17 cellular contexts compared by ENCODE assay signal in the genomic region with DNA sequence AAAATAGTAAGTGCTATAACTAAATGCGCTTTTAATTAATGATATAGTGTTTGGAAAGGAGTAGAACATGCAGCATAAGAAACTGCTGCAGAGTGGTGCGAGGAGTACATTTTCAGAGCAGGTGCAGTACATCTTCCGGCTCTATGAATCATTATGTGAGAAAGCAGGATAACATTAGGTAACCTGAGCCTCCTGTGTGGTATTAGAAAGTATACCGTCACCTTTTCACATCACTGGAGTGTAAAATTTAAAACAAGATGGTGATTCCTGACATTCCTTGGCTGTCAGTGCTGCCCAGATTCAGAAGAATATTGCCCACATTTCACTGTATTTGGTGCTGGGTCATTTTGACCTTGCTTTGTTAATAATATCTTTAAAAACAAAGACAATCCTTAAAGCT. TPM values are rescaled to one million over a fixed set of nuclear protein-coding genes. Genes with fewer than 3 reads are reported as not detected.
A peak's percentile ranks its signal among the peaks of the same experiment; 100 is the strongest.
DNase-seq lines count a peak whose midpoint lies in the region; ATAC-seq and TF ChIP-seq lines count a peak whose summit lies in the region.
"Had no signal": no experiment of that assay in that cellular context is flagged by ENCODE, and none has a peak within 500 bp of the region (broad histone marks: within the 10 kb centered on the region; RNA-seq: fewer than 3 reads in every experiment).

No MANE protein-coding gene starts in this region.

- H2AFZ ChIP-seq in PC-3 (ENCODE audit: low read length), result no peak overlapping the region

- peak; percentile 0 for DNase-seq in NCI-H1105 treated with DMSO at 0.1 percent for 48 hours (lab: John Stamatoyannopoulos, UW)
- DNase-seq in NCI-H1105 (lab: John Stamatoyannopoulos, UW), result no peak
- peak; percentile 77 for DNase-seq in PC-3
- DNase-seq in kidney glomerular epithelial cell (lab: John Stamatoyannopoulos, UW), result peak; percentile 89
- no peak for DNase-seq in NCI-H187 treated with DMSO at 0.1 percent for 48 hours (lab: John Stamatoyannopoulos, UW)
- no peak for DNase-seq in stimulated activated CD4-positive, alpha-beta T cell treated with anti-CD3 and anti-CD28 coated beads, Interleukin-4, amount 100 ng/mL, for 4 hours
- DNase-seq: 8988T; activated B cell treated with CpG ODN at 0.5 μM for 24 hours; activated CD8-positive, alpha-beta T cell treated with anti-CD3 and anti-CD28 coated beads, Interleukin-2, amount 10 ng/mL, durations not matched to agents 7 days and 5 days; H7; Kasumi-1; NCI-H446 treated with DMSO at 0.1 percent for 48 hours; nucleus accumbens; RPMI8226; spleen had no signal

- no peaks in the 10 kb centered on the region for H3K9me2 ChIP-seq in PC-3 (replicated peaks; ENCODE audit: low read length)

- peaks cover 27% of the 10 kb centered on the region for H3K4me1 ChIP-seq in PC-3 (ENCODE audit: insufficient read depth, low read length)
- H3K4me1 ChIP-seq: spleen had no signal

- H3K4me3 ChIP-seq in PC-3 (ENCODE audit: low read length), result no peak overlapping the region
- H3K4me3 ChIP-seq: spleen had no signal

- intact Hi-C loops in PC-3 (cut with micrococcal nuclease), result no loop called here

- H3K9ac ChIP-seq in PC-3 (ENCODE audit: low read length), result no peak overlapping the region

- POLR2A ChIA-PET in PC-3 (lab: Charles Lee; ENCODE audit: unreplicated experiment), result no interaction called here

- H3K4me2 ChIP-seq in PC-3 (ENCODE audit: low read length), result peak overlapping the region; percentile 35

- no peaks in the 10 kb centered on the region for H3K36me3 ChIP-seq in PC-3 (ENCODE audit: low read depth, low read length)

- H3K79me2 ChIP-seq in PC-3 (ENCODE audit: low read length), result no peaks in the 10 kb centered on the region

- no peaks in the 10 kb centered on the region for H3F3A ChIP-seq in PC-3 (ENCODE audit: low read length, unreplicated experiment)

- TSS peak; percentile 26 for BruUV-seq in PC-3 (replicated peaks; lab: Mats Ljungman, UMichigan)

- no peaks in the 10 kb centered on the region for H4K20me1 ChIP-seq in PC-3 (ENCODE audit: low read length)

- peak; percentile 50; the same call in 1 of the 2 replicates for TF ChIP-seq EP300 in Ishikawa (IDR thresholded peaks at IDR 0.05; ENCODE audit: borderline replicate concordance)

- no peak for TF ChIP-seq CTCF in PC-3 (conservative IDR thresholded peaks at IDR 0.05; ENCODE audit: low read depth, low read length)

- H3K9me3 ChIP-seq in PC-3 (ENCODE audit: low read length), result no peaks in the 10 kb centered on the region
- H3K9me3 ChIP-seq: spleen had no signal

- H3K27me3 ChIP-seq in PC-3 (ENCODE audit: low read length), result no peaks in the 10 kb centered on the region

- peak; percentile 97 for ATAC-seq in PC-3
- ATAC-seq in GM21576 (IDR thresholded peaks at IDR 0.05; ENCODE audit: unreplicated experiment), result no peak
- ATAC-seq: activated CD8-positive, alpha-beta T cell treated with anti-CD3 and anti-CD28 coated beads, Interleukin-2, amount 10 ng/mL, durations not matched to agents 7 days and 5 days had no signal

- H3K27ac ChIP-seq in PC-3 (ENCODE audit: low read length), result peak overlapping the region; percentile 33
- H3K27ac ChIP-seq: spleen had no signal

- CTCF ChIA-PET in PC-3 (lab: Charles Lee), result no interaction called here

- no peak for TF ChIP-seq RAD21 in Ishikawa (IDR thresholded peaks at IDR 0.05; ENCODE audit: low read depth)

TF ChIP-seq in Ishikawa, 13 proteins besides CTCF, POLR2A, EP300 and RAD21:
- TF ChIP-seq, protein P1, sequence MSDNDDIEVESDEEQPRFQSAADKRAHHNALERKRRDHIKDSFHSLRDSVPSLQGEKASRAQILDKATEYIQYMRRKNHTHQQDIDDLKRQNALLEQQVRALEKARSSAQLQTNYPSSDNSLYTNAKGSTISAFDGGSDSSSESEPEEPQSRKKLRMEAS (IDR thresholded peaks at IDR 0.05), result 0 out of 2 replicates have a peak, but pooled peaks have one; percentile 14
- TF ChIP-seq CREB1 (IDR thresholded peaks at IDR 0.05; ENCODE audit: low read depth) (no peak), EGR1 (IDR thresholded peaks at IDR 0.05) (no peak), ZBTB7A (IDR thresholded peaks at IDR 0.05; ENCODE audit: low read depth) (no peak), FOXM1 (IDR thresholded peaks at IDR 0.05; ENCODE audit: borderline replicate concordance, low read depth) (0 out of 2 replicates have a peak, but pooled peaks have one; percentile 24), YY1 (IDR thresholded peaks at IDR 0.05; ENCODE audit: low read depth) (no peak), TEAD4 (IDR thresholded peaks at IDR 0.05) (peak; percentile 77), TAF1 (IDR thresholded peaks at IDR 0.05; ENCODE audit: low read depth) (no peak), CEBPB (IDR thresholded peaks at IDR 0.05) (no peak), NFIC (IDR thresholded peaks at IDR 0.05) (no peak), TCF12 (IDR thresholded peaks at IDR 0.05; ENCODE audit: low read depth) (peak; percentile 40; the same call in 1 of the 2 replicates)
- TF ChIP-seq, protein P2, sequence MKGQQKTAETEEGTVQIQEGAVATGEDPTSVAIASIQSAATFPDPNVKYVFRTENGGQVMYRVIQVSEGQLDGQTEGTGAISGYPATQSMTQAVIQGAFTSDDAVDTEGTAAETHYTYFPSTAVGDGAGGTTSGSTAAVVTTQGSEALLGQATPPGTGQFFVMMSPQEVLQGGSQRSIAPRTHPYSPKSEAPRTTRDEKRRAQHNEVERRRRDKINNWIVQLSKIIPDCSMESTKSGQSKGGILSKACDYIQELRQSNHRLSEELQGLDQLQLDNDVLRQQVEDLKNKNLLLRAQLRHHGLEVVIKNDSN (IDR thresholded peaks at IDR 0.05), result no peak
- TF ChIP-seq, protein P3, sequence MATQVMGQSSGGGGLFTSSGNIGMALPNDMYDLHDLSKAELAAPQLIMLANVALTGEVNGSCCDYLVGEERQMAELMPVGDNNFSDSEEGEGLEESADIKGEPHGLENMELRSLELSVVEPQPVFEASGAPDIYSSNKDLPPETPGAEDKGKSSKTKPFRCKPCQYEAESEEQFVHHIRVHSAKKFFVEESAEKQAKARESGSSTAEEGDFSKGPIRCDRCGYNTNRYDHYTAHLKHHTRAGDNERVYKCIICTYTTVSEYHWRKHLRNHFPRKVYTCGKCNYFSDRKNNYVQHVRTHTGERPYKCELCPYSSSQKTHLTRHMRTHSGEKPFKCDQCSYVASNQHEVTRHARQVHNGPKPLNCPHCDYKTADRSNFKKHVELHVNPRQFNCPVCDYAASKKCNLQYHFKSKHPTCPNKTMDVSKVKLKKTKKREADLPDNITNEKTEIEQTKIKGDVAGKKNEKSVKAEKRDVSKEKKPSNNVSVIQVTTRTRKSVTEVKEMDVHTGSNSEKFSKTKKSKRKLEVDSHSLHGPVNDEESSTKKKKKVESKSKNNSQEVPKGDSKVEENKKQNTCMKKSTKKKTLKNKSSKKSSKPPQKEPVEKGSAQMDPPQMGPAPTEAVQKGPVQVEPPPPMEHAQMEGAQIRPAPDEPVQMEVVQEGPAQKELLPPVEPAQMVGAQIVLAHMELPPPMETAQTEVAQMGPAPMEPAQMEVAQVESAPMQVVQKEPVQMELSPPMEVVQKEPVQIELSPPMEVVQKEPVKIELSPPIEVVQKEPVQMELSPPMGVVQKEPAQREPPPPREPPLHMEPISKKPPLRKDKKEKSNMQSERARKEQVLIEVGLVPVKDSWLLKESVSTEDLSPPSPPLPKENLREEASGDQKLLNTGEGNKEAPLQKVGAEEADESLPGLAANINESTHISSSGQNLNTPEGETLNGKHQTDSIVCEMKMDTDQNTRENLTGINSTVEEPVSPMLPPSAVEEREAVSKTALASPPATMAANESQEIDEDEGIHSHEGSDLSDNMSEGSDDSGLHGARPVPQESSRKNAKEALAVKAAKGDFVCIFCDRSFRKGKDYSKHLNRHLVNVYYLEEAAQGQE (IDR thresholded peaks at IDR 0.05; ENCODE audit: low read depth), result no peak

RNA-seq across cellular contexts. Expression of a gene that starts 7.8 kb away (rescaled TPM):
- 10.8 and 17.7 TPM in 2 replicates for total RNA-seq in PC-3 (2014; rRNA removed)

Comparison
In these comparisons a context has a peak if more than half of its experiments do, and no peak if none do; other contexts are left out.
1. DNase-seq: peak in NCI-H1105 treated with DMSO at 0.1 percent for 48 hours (single experiment), PC-3 (single experiment) and kidney glomerular epithelial cell (single experiment); none in NCI-H1105 (single experiment), NCI-H187 treated with DMSO at 0.1 percent for 48 hours (single experiment) and stimulated activated CD4-positive, alpha-beta T cell treated with anti-CD3 and anti-CD28 coated beads, Interleukin-4, amount 100 ng/mL, for 4 hours (0 of 2).